ENCODE assay signal across 9 cellular contexts in the genomic region with DNA sequence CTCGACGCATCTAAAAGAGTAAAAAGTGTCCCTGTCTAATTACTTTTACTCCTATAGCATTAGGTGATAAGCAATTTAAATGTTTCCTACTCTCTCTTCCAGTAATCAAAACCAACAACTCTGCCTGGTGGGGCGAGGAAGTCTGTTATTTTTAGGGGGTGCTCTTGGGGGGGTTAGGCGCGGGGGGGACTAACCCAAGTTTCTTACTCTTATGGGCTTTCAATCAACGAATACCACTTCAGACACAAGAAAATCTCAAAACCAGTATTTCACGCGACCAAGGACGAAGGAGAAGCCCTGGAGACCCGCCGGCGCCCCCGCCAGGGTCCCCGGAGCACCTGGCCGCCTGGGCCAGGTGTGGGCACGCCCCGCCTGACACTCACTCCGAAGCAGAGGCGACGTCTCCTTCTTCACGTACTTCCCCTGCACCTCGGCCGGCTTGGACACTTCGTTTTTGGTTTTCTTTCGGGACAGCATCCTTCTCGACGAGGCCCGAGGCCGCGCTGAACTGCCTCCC. TPM values are rescaled to one million over a fixed set of nuclear protein-coding genes. Genes with fewer than 3 reads are reported as not detected.
DNase-seq lines count a peak whose midpoint lies in the region; ATAC-seq and TF ChIP-seq lines count a peak whose summit lies in the region.
"Had no signal": no experiment of that assay in that cellular context is flagged by ENCODE, and none has a peak within 500 bp of the region (broad histone marks: within the 10 kb centered on the region; RNA-seq: fewer than 3 reads in every experiment).

No MANE protein-coding gene starts in this region.

- no peak overlapping the region for H3K27ac Mint-ChIP-seq in central memory CD8-positive, alpha-beta T cell (ENCODE audit: low read depth)
- peak overlapping the region; percentile 96 for H3K27ac Mint-ChIP-seq in mesothelial cell of epicardium

- peaks cover 5% of the 10 kb centered on the region for H3K36me3 Mint-ChIP-seq in central memory CD8-positive, alpha-beta T cell (ENCODE audit: insufficient read depth)
- peaks cover 12% of the 10 kb centered on the region for H3K36me3 Mint-ChIP-seq in mesothelial cell of epicardium
- H3K36me3 Mint-ChIP-seq: IgD-negative memory B cell had no signal

- H3K27me3 ChIP-seq in AG04450 (ENCODE audit: control insufficient read depth, insufficient read depth, low read length) (no peaks in the 10 kb centered on the region), Panc1 (ENCODE audit: control insufficient read depth, insufficient read depth, low read length) (no peaks in the 10 kb centered on the region), vagina (no peaks in the 10 kb centered on the region)

- peaks cover 17% of the 10 kb centered on the region for H3K4me1 Mint-ChIP-seq in central memory CD8-positive, alpha-beta T cell
- peaks cover 14% of the 10 kb centered on the region for H3K4me1 Mint-ChIP-seq in mesothelial cell of epicardium

- no peak overlapping the region for H3K4me3 Mint-ChIP-seq in central memory CD8-positive, alpha-beta T cell
- no peak overlapping the region for H3K4me3 Mint-ChIP-seq in mesothelial cell of epicardium

- no TSS peak for BruUV-seq in Panc1 (replicated peaks; lab: Mats Ljungman, UMichigan)

- POLR2A ChIA-PET in AG04450 (lab: Yijun Ruan, JAX) (interaction anchor here (0.9 to 1.4 kb wide), 10 partner anchors 10 to 277 kb away, joined by 3 to 15 read pairs (median 6); a partner anchor contains a TSS), Panc1 (lab: Charles Lee) (interaction anchor here (0.6 kb wide), 1 partner anchor 99 kb away, joined by 6 read pairs; no protein-coding TSS in a partner anchor)

- ATAC-seq in GM18505 (IDR thresholded peaks at IDR 0.05; ENCODE audit: unreplicated experiment) (peak; percentile 50), HG02970 (IDR thresholded peaks at IDR 0.05; ENCODE audit: low FRiP score, unreplicated experiment) (peak; percentile 38), Panc1 (peak; percentile 57; the same call in 1 of the 2 replicates)
- ATAC-seq in central memory CD8-positive, alpha-beta T cell (replicated peaks; ENCODE audit: extremely low read depth, poor library complexity, severe bottlenecking): peak; percentile 45

- peaks cover 13% of the 10 kb centered on the region; the same call in 1 of the 2 replicates for H3K4me1 ChIP-seq in Panc1 (ENCODE audit: control insufficient read depth, insufficient read depth, low read length)
- peaks cover 34% of the 10 kb centered on the region for H3K4me1 ChIP-seq in vagina

- in situ Hi-C loops in Panc1 (cut with HindIII; ENCODE audit: low pct_unique_long_range_greater_than_20kb, low sequenced_read_pairs): no loop called here

- TF ChIP-seq CTCF in AG04450 (IDR thresholded peaks at IDR 0.05; ENCODE audit: low read depth, low read length) (no peak), Panc1 (IDR thresholded peaks at IDR 0.05) (no peak), mesothelial cell of epicardium (IDR thresholded peaks at IDR 0.05; ENCODE audit: unreplicated experiment) (no peak), vagina (IDR thresholded peaks at IDR 0.05) (no peak)

- intact Hi-C loops in Panc1 (cut with micrococcal nuclease; ENCODE audit: unreplicated experiment): no loop called here
- intact Hi-C loops in vagina (cut with DNase I): no loop called here

- TF ChIP-seq POLR2A in GM18505 (IDR thresholded peaks at IDR 0.05; ENCODE audit: borderline replicate concordance, extremely low read depth, insufficient read depth, insufficient read length): no peak
- TF ChIP-seq POLR2A in vagina (IDR thresholded peaks at IDR 0.05): no peak

- H3K9me3 ChIP-seq in AG04450 (ENCODE audit: control insufficient read depth, insufficient read depth, low read length) (no peaks in the 10 kb centered on the region), Panc1 (ENCODE audit: control insufficient read depth, insufficient read depth, low read depth, low read length) (no peaks in the 10 kb centered on the region), vagina (no peaks in the 10 kb centered on the region)

- peaks cover 5% of the 10 kb centered on the region for H3K36me3 ChIP-seq in Panc1 (ENCODE audit: control insufficient read depth, insufficient read depth, low read length)
- no peaks in the 10 kb centered on the region for H3K36me3 ChIP-seq in vagina

- CTCF ChIA-PET in AG04450 (lab: Charles Lee): interaction anchor here (0.6 to 1.2 kb wide), 4 partner anchors 36 to 111 kb away, joined by 3 to 5 read pairs (median 4); no protein-coding TSS in a partner anchor
- CTCF ChIA-PET in Panc1 (lab: Charles Lee): no interaction called here

- peak overlapping the region; percentile 59 for H3K27ac ChIP-seq in AG04450 (ENCODE audit: low read depth, low read length)
- peak overlapping the region; percentile 68; the same call in 1 of the 2 replicates for H3K27ac ChIP-seq in Panc1 (ENCODE audit: low read length)
- peak overlapping the region; percentile 98 for H3K27ac ChIP-seq in vagina

- no peaks in the 10 kb centered on the region for H3K27me3 Mint-ChIP-seq in central memory CD8-positive, alpha-beta T cell
- no peaks in the 10 kb centered on the region for H3K27me3 Mint-ChIP-seq in mesothelial cell of epicardium (ENCODE audit: low read depth)
- H3K27me3 Mint-ChIP-seq: IgD-negative memory B cell had no signal

- no peaks in the 10 kb centered on the region for H3K9me3 Mint-ChIP-seq in central memory CD8-positive, alpha-beta T cell
- H3K9me3 Mint-ChIP-seq in mesothelial cell of epicardium: no peaks in the 10 kb centered on the region
- H3K9me3 Mint-ChIP-seq: IgD-negative memory B cell had no signal

- peak overlapping the region; percentile 79 for H3K4me3 ChIP-seq in AG04450 (ENCODE audit: low read depth, low read length)
- peak overlapping the region; percentile 75 to 88 for H3K4me3 ChIP-seq in Panc1 (ENCODE audit: low read depth in 2 of 2, low read length in 2 of 2)
- H3K4me3 ChIP-seq in vagina: peak overlapping the region; percentile 73 to 91

- DNase-seq in AG04450 (ENCODE audit: low read depth, low spot score): no peak
- no peak for DNase-seq in Panc1 (ENCODE audit: low read depth, low spot score)
- DNase-seq in central memory CD8-positive, alpha-beta T cell (ENCODE audit: low spot score in 2 of 2): peak; percentile 15 to 19
- DNase-seq in mesothelial cell of epicardium (ENCODE audit: low spot score in 2 of 2, unreplicated experiment in 2 of 2): no peak
- DNase-seq in vagina (ENCODE audit: extremely low spot score in 2 of 2): no peak
- DNase-seq in COR-L47 (lab: John Stamatoyannopoulos, UW): no peak

RNA-seq across cellular contexts. Expression of a gene that starts 0.6 kb away (rescaled TPM):
- polyA plus RNA-seq in AG04450 (2011; rRNA removed): 27.6 and 33.8 TPM in 2 replicates
- 14.3 and 21.4 TPM in 2 replicates for polyA minus RNA-seq in AG04450 (2011; rRNA and poly(A)+ RNA removed)
- total RNA-seq in Panc1 (2021; ENCODE audit: unreplicated experiment) (13.2 TPM), mesothelial cell of epicardium (29.9 to 33.5 TPM (median 31.7 TPM) in 3 replicates), vagina (30.0 TPM)
- 11.6 TPM for polyA plus RNA-seq in Panc1 (2012; ENCODE audit: insufficient read length)

Comparison
In these comparisons a context has a peak if more than half of its experiments do, and no peak if none do; other contexts are left out.
1. DNase-seq: peak in central memory CD8-positive, alpha-beta T cell (2 of 2); none in AG04450 (single experiment), Panc1 (single experiment), mesothelial cell of epicardium (0 of 2), vagina (0 of 2) and COR-L47 (single experiment).
2. Peak in every context shown above with its lines, with median percentiles within 50 percentile points of each other: H3K27ac ChIP-seq, H3K4me3 ChIP-seq and ATAC-seq.